9 cellular contexts compared by ENCODE assay signal in genomic region chr2:47032773-47033101, GRCh38.
DNase-seq lines count a peak whose midpoint lies in the region; ATAC-seq and TF ChIP-seq lines count a peak whose summit lies in the region.
"Had no signal": no experiment of that assay in that cellular context is flagged by ENCODE, and none has a peak within 500 bp of the region (broad histone marks: within the 10 kb centered on the region; RNA-seq: fewer than 3 reads in every experiment).

No MANE protein-coding gene starts in this region.

- peak overlapping the region; percentile 97 for H3K27ac Mint-ChIP-seq in endodermal cell
- H3K27ac Mint-ChIP-seq in nephron progenitor cell, result peak overlapping the region; percentile 100
- no peak overlapping the region for H3K27ac Mint-ChIP-seq in T-helper 2 cell treated with Interferon-gamma antibody and Interleukin-4, amounts not matched to agents 5 μg/mL and 100 μg/mL, for 36 hours

- TF ChIP-seq EP300 in upper lobe of left lung (IDR thresholded peaks at IDR 0.05), result no peak

- TF ChIP-seq CTCF in cardiac muscle cell (IDR thresholded peaks at IDR 0.05; ENCODE audit: low read depth, low read length), result no peak
- TF ChIP-seq CTCF in endodermal cell (conservative IDR thresholded peaks at IDR 0.05), result no peak
- TF ChIP-seq CTCF in nephron progenitor cell (IDR thresholded peaks at IDR 0.05), result no peak
- TF ChIP-seq CTCF in upper lobe of left lung (IDR thresholded peaks at IDR 0.05), result no peak

- H3K4me1 Mint-ChIP-seq in endodermal cell (peaks cover 36% of the 10 kb centered on the region), nephron progenitor cell (peaks cover 74% of the 10 kb centered on the region)
- peaks cover 2% of the 10 kb centered on the region for H3K4me1 Mint-ChIP-seq in T-helper 2 cell treated with Interferon-gamma antibody and Interleukin-4, amounts not matched to agents 5 μg/mL and 100 μg/mL, for 36 hours (ENCODE audit: low read depth)

- H3K36me3 Mint-ChIP-seq in endodermal cell (ENCODE audit: low read depth), result peaks cover 4% of the 10 kb centered on the region
- no peaks in the 10 kb centered on the region for H3K36me3 Mint-ChIP-seq in nephron progenitor cell (ENCODE audit: low read depth)
- H3K36me3 Mint-ChIP-seq in T-helper 2 cell treated with Interferon-gamma antibody and Interleukin-4, amounts not matched to agents 5 μg/mL and 100 μg/mL, for 36 hours (ENCODE audit: low read depth), result peaks cover 35% of the 10 kb centered on the region

- ATAC-seq in upper lobe of left lung (ENCODE audit: low FRiP score in 2 of 2), result no peak

- H3K27ac ChIP-seq in cardiac muscle cell (peak overlapping the region; percentile 93), endodermal cell (ENCODE audit: low read depth, low read length) (peak overlapping the region; percentile 98), upper lobe of left lung (peak overlapping the region; percentile 86 to 92 (median 90))

- intact Hi-C loops in cardiac septum (cut with DNase I), result no loop called here

- H3K9ac ChIP-seq in endodermal cell (ENCODE audit: extremely low read depth, low read length, poor library complexity, severe bottlenecking), result no peak overlapping the region

- no peak for DNase-seq in cardiac muscle cell (ENCODE audit: low read depth in 1 of 2, low spot score in 1 of 2)
- DNase-seq in cardiac septum (ENCODE audit: low spot score), result no peak
- no peak for DNase-seq in endodermal cell
- DNase-seq in nephron progenitor cell, result no peak
- DNase-seq in upper lobe of left lung, result no peak
- DNase-seq in stimulated activated CD4-positive, alpha-beta T cell treated with anti-CD3 and anti-CD28 coated beads, Interleukin-12 subunit alpha, Interleukin-12 subunit beta, amount 100 ng/mL, for 4 hours, result no peak
- DNase-seq in T-helper 2 cell treated with Interferon-gamma antibody and Interleukin-4, amounts not matched to agents 5 μg/mL and 100 μg/mL, for 36 hours (ENCODE audit: low spot score), result no peak
- DNase-seq in NCI-H345 treated with DMSO at 0.1 percent for 48 hours (lab: John Stamatoyannopoulos, UW; ENCODE audit: unreplicated experiment), result no peak
- DNase-seq: foreskin melanocyte had no signal

- H3K4me3 ChIP-seq in cardiac muscle cell (no peak overlapping the region), endodermal cell (ENCODE audit: low read length) (no peak overlapping the region), upper lobe of left lung (no peak overlapping the region)

- H3K4me1 ChIP-seq in cardiac muscle cell (ENCODE audit: low read depth) (peaks cover 37% of the 10 kb centered on the region), endodermal cell (ENCODE audit: control insufficient read depth, insufficient read depth, low read length) (peaks cover 48% of the 10 kb centered on the region), upper lobe of left lung (peaks cover 41 to 55% (median 45%) of the 10 kb centered on the region in 4 donors)

- H3K36me3 ChIP-seq in cardiac muscle cell, result no peaks in the 10 kb centered on the region
- H3K36me3 ChIP-seq in endodermal cell (ENCODE audit: control insufficient read depth, insufficient read depth, low read length), result peaks cover 11% of the 10 kb centered on the region
- peaks cover under 1 to 40% (median 28%) of the 10 kb centered on the region in 4 donors for H3K36me3 ChIP-seq in upper lobe of left lung

- H3K9me3 Mint-ChIP-seq in endodermal cell (no peaks in the 10 kb centered on the region), nephron progenitor cell (no peaks in the 10 kb centered on the region)
- H3K9me3 Mint-ChIP-seq in T-helper 2 cell treated with Interferon-gamma antibody and Interleukin-4, amounts not matched to agents 5 μg/mL and 100 μg/mL, for 36 hours, result no peaks in the 10 kb centered on the region

- H3K27me3 ChIP-seq in cardiac muscle cell, result no peaks in the 10 kb centered on the region
- no peaks in the 10 kb centered on the region for H3K27me3 ChIP-seq in endodermal cell (ENCODE audit: control insufficient read depth, insufficient read depth, low read length, poor library complexity, severe bottlenecking)
- no peaks in the 10 kb centered on the region for H3K27me3 ChIP-seq in upper lobe of left lung

- WGBS in endodermal cell (ENCODE audit: insufficient coverage in 1 of 2, insufficient read length in 1 of 2), 2 experiments, result 100% methylated on average over 1 of the region's 1 CpG; no CpG with 5 or more reads in 1 of the 2 experiments
- WGBS in upper lobe of left lung, 2 donors, result 100% methylated on average over 1 of the region's 1 CpG

- TF ChIP-seq POLR2A in upper lobe of left lung (IDR thresholded peaks at IDR 0.05), result no peak

- H3K27me3 Mint-ChIP-seq in endodermal cell (ENCODE audit: insufficient read depth), result no peaks in the 10 kb centered on the region
- no peaks in the 10 kb centered on the region for H3K27me3 Mint-ChIP-seq in nephron progenitor cell (ENCODE audit: low read depth, poor library complexity)
- no peaks in the 10 kb centered on the region for H3K27me3 Mint-ChIP-seq in T-helper 2 cell treated with Interferon-gamma antibody and Interleukin-4, amounts not matched to agents 5 μg/mL and 100 μg/mL, for 36 hours (ENCODE audit: low read depth)

- H3K4me3 Mint-ChIP-seq in endodermal cell, result no peak overlapping the region
- no peak overlapping the region for H3K4me3 Mint-ChIP-seq in nephron progenitor cell
- no peak overlapping the region for H3K4me3 Mint-ChIP-seq in T-helper 2 cell treated with Interferon-gamma antibody and Interleukin-4, amounts not matched to agents 5 μg/mL and 100 μg/mL, for 36 hours

- H3K9me3 ChIP-seq in cardiac muscle cell (ENCODE audit: low read depth) (no peaks in the 10 kb centered on the region), endodermal cell (ENCODE audit: control insufficient read depth, low read length) (no peaks in the 10 kb centered on the region), upper lobe of left lung (no peaks in the 10 kb centered on the region)
